14 cellular contexts compared by ENCODE assay signal in genomic region chr4:120809518-120809917, GRCh38.
DNase-seq lines count a peak whose midpoint lies in the region; ATAC-seq, FAIRE-seq and TF ChIP-seq lines count a peak whose summit lies in the region.
"Had no signal": no experiment of that assay in that cellular context is flagged by ENCODE, and none has a peak within 500 bp of the region (broad histone marks: within the 10 kb centered on the region; RNA-seq: fewer than 3 reads in every experiment).

No MANE protein-coding gene starts in this region.

- RAD21 ChIA-PET in GM12878 (lab: Charles Lee; ENCODE audit: unreplicated experiment) = interaction anchor here (0.6 kb wide), 1 partner anchor 44 kb away, joined by 3 read pairs; no protein-coding TSS in a partner anchor

- H2AFZ ChIP-seq in Loucy (ENCODE audit: low read length) = no peak overlapping the region
- H2AFZ ChIP-seq in GM12878 (ENCODE audit: control insufficient read depth, low read depth, low read length) = no peak overlapping the region
- no peak overlapping the region for H2AFZ ChIP-seq in HepG2 (ENCODE audit: low read length)

- H3K4me1 ChIP-seq in Loucy (ENCODE audit: insufficient read depth, low read length, poor library complexity, severe bottlenecking) = no peaks in the 10 kb centered on the region
- no peaks in the 10 kb centered on the region for H3K4me1 ChIP-seq in GM12878 (ENCODE audit: control insufficient read depth, insufficient read depth, low read length)
- H3K4me1 ChIP-seq in HepG2 (ENCODE audit: insufficient read depth, low read length) = no peaks in the 10 kb centered on the region
- no peaks in the 10 kb centered on the region for H3K4me1 ChIP-seq in naive thymus-derived CD4-positive, alpha-beta T cell (ENCODE audit: control insufficient read depth in 2 of 2, insufficient read depth in 2 of 2, low read length in 2 of 2)
- H3K4me1 ChIP-seq: gastrocnemius medialis, suprapubic skin had no signal

- CTCF ChIA-PET in GM12878 (lab: Yijun Ruan, JAX) = interaction anchor here (0.9 kb wide), 1 partner anchor 9 kb away, joined by 3 read pairs; no protein-coding TSS in a partner anchor
- CTCF ChIA-PET in HepG2 (lab: Yijun Ruan, JAX; ENCODE audit: low intra/inter-chr PET ratio, low total read pairs) = no interaction called here
- CTCF ChIA-PET in naive thymus-derived CD4-positive, alpha-beta T cell (lab: Charles Lee) = interaction anchor here (0.5 kb wide), 1 partner anchor 246 kb away, joined by 3 read pairs; no protein-coding TSS in a partner anchor

- H3K27me3 ChIP-seq in Loucy (ENCODE audit: insufficient read depth, low read length, poor library complexity, severe bottlenecking) = no peaks in the 10 kb centered on the region
- H3K27me3 ChIP-seq in GM12878 (replicated peaks in 1 of 2; ENCODE audit: control insufficient read depth in 2 of 2, insufficient read depth in 2 of 2, low read length in 1 of 2) = no peaks in the 10 kb centered on the region; a peak in 1 of 4 replicates
- no peaks in the 10 kb centered on the region for H3K27me3 ChIP-seq in HepG2 (ENCODE audit: control insufficient read depth in 1 of 2, insufficient read depth in 2 of 2, low read length in 2 of 2)
- H3K27me3 ChIP-seq in naive thymus-derived CD4-positive, alpha-beta T cell (ENCODE audit: control insufficient read depth in 2 of 2, insufficient read depth in 2 of 2, low read length in 2 of 2) = no peaks in the 10 kb centered on the region
- H3K27me3 ChIP-seq: gastrocnemius medialis, suprapubic skin had no signal

- H3K4me1 Mint-ChIP-seq in osteocyte (ENCODE audit: unreplicated experiment) = no peaks in the 10 kb centered on the region
- H3K4me1 Mint-ChIP-seq in naive thymus-derived CD4-positive, alpha-beta T cell = no peaks in the 10 kb centered on the region
- H3K4me1 Mint-ChIP-seq: naive thymus-derived CD8-positive, alpha-beta T cell had no signal

- H3K36me3 ChIP-seq in Loucy (ENCODE audit: insufficient read depth, low read length) (no peaks in the 10 kb centered on the region), GM12878 (ENCODE audit: control insufficient read depth in 2 of 2, insufficient read depth in 2 of 2, low read length in 1 of 2) (no peaks in the 10 kb centered on the region), HepG2 (replicated peaks in 1 of 2; ENCODE audit: control insufficient read depth in 1 of 2, insufficient read depth in 2 of 2, low read length in 2 of 2) (no peaks in the 10 kb centered on the region)
- H3K36me3 ChIP-seq in naive thymus-derived CD4-positive, alpha-beta T cell (ENCODE audit: control insufficient read depth in 2 of 3, insufficient read depth in 3 of 3, low read length in 3 of 3) = no peaks in the 10 kb centered on the region

- TF ChIP-seq RAD21 in GM12878 (IDR thresholded peaks at IDR 0.05; ENCODE audit: insufficient read depth, low read depth, low read length) = no peak
- TF ChIP-seq RAD21 in HepG2 (CRISPR knock-in tag; IDR thresholded peaks at IDR 0.05) = no peak

- SMC1A ChIA-PET in GM12878 (lab: Charles Lee; ENCODE audit: uncharacterized antibody, unreplicated experiment) = interaction anchor here (1.8 kb wide), 1 partner anchor 89 kb away, joined by 5 read pairs; no protein-coding TSS in a partner anchor

- DNase-seq in GM12864 (ENCODE audit: low read depth) = no peak
- DNase-seq in GM12878 (ENCODE audit: low read depth, low spot score) = no peak
- no peak for DNase-seq in osteocyte (ENCODE audit: extremely low spot score, unreplicated experiment)
- no peak for DNase-seq in HepG2 (ENCODE audit: low spot score)
- DNase-seq in stimulated activated CD4-positive, alpha-beta T cell treated with anti-CD3 and anti-CD28 coated beads, Interleukin-2, amount 100 ng/mL, for 48 hours = no peak
- no peak for DNase-seq in naive thymus-derived CD4-positive, alpha-beta T cell
- DNase-seq: activated CD8-positive, alpha-beta memory T cell treated with anti-CD3 and anti-CD28 coated beads, Interleukin-2, amount 50 U/mL, for 4 hours; gastrocnemius medialis; left colon; naive thymus-derived CD8-positive, alpha-beta T cell; NCI-H226 had no signal

- no TSS peak for BruUV-seq in GM12878 (replicated peaks; lab: Mats Ljungman, UMichigan)
- no TSS peak for BruUV-seq in HepG2 (replicated peaks; lab: Mats Ljungman, UMichigan)

- no peak overlapping the region for H3K27ac Mint-ChIP-seq in osteocyte (ENCODE audit: unreplicated experiment)
- no peak overlapping the region for H3K27ac Mint-ChIP-seq in naive thymus-derived CD4-positive, alpha-beta T cell
- H3K27ac Mint-ChIP-seq: naive thymus-derived CD8-positive, alpha-beta T cell had no signal

- H3K36me3 Mint-ChIP-seq in osteocyte (ENCODE audit: unreplicated experiment) = peaks cover 28% of the 10 kb centered on the region
- peaks cover 0 to 10% (median 3%) of the 10 kb centered on the region in 5 donors for H3K36me3 Mint-ChIP-seq in naive thymus-derived CD4-positive, alpha-beta T cell

- TF ChIP-seq CTCF in GM12864 (IDR thresholded peaks at IDR 0.05; ENCODE audit: low read depth, low read length, missing control alignments) (peak; percentile 46), Loucy (conservative IDR thresholded peaks at IDR 0.05; ENCODE audit: low read length) (peak; percentile 23; the same call in 1 of the 2 replicates), GM12878 (IDR thresholded peaks at IDR 0.05 in 2 of 3, conservative IDR thresholded peaks at IDR 0.05 in 1 of 3; ENCODE audit: control insufficient read depth in 2 of 3, extremely low read depth in 1 of 3, insufficient read depth in 1 of 3, low read depth in 3 of 3, low read length in 3 of 3) (peak in 2 of 3 experiments; percentile 42 to 56; a peak in 5 of 6 replicates), osteocyte (IDR thresholded peaks at IDR 0.05) (peak; percentile 22), HepG2 (CRISPR knock-in tag; IDR thresholded peaks at IDR 0.05) (no peak)

- H3K4me3 ChIP-seq in GM12864 (ENCODE audit: low read depth, low read length) = no peak overlapping the region
- no peak overlapping the region for H3K4me3 ChIP-seq in Loucy (ENCODE audit: low read length, poor library complexity, severe bottlenecking)
- no peak overlapping the region for H3K4me3 ChIP-seq in GM12878
- no peak overlapping the region for H3K4me3 ChIP-seq in HepG2 (replicated peaks in 1 of 3; ENCODE audit: insufficient read depth in 1 of 3, low read depth in 2 of 3, low read length in 3 of 3)
- no peak overlapping the region for H3K4me3 ChIP-seq in naive thymus-derived CD4-positive, alpha-beta T cell (ENCODE audit: low read length)
- H3K4me3 ChIP-seq: gastrocnemius medialis, suprapubic skin had no signal

- H3K27me3 Mint-ChIP-seq in osteocyte (ENCODE audit: unreplicated experiment) = no peaks in the 10 kb centered on the region
- peaks cover 0 to 2% (median 0%) of the 10 kb centered on the region in 5 donors for H3K27me3 Mint-ChIP-seq in naive thymus-derived CD4-positive, alpha-beta T cell

- H3K9me3 ChIP-seq in Loucy (ENCODE audit: insufficient read depth, low read depth, low read length) (no peaks in the 10 kb centered on the region), GM12878 (replicated peaks; ENCODE audit: control insufficient read depth, insufficient read depth, low read length) (peaks cover 2% of the 10 kb centered on the region; the same call in 1 of the 3 replicates), HepG2 (ENCODE audit: low read length) (peaks cover 9% of the 10 kb centered on the region; the same call in 1 of the 2 replicates)
- H3K9me3 ChIP-seq in naive thymus-derived CD4-positive, alpha-beta T cell (ENCODE audit: control insufficient read depth in 2 of 3, low read length in 3 of 3) = no peaks in the 10 kb centered on the region
- H3K9me3 ChIP-seq: gastrocnemius medialis had no signal

- H3K79me2 ChIP-seq in Loucy (ENCODE audit: insufficient read depth, low read length) (no peaks in the 10 kb centered on the region), GM12878 (ENCODE audit: control insufficient read depth, insufficient read depth, low read length) (no peaks in the 10 kb centered on the region), HepG2 (ENCODE audit: insufficient read depth, low read length) (no peaks in the 10 kb centered on the region)

- H3K9ac ChIP-seq in Loucy (ENCODE audit: low read depth, low read length, poor library complexity, severe bottlenecking) = no peak overlapping the region
- H3K9ac ChIP-seq in GM12878 (ENCODE audit: control insufficient read depth, insufficient read depth, low read length) = no peak overlapping the region
- no peak overlapping the region for H3K9ac ChIP-seq in HepG2 (ENCODE audit: insufficient read depth, low read depth, low read length)

- ATAC-seq in GM12878 (no peak), HepG2 (no peak), GM21737 (IDR thresholded peaks at IDR 0.05; ENCODE audit: unreplicated experiment) (no peak)
- no peak for ATAC-seq in naive thymus-derived CD4-positive, alpha-beta T cell
- ATAC-seq: gastrocnemius medialis; left colon; naive thymus-derived CD8-positive, alpha-beta T cell had no signal

- no peak overlapping the region for H3K27ac ChIP-seq in GM12878 (ENCODE audit: control insufficient read depth, insufficient read depth)
- H3K27ac ChIP-seq in HepG2 (ENCODE audit: extremely low read length, insufficient read depth, low read length) = no peak overlapping the region
- no peak overlapping the region for H3K27ac ChIP-seq in naive thymus-derived CD4-positive, alpha-beta T cell (ENCODE audit: low read depth, low read length)
- H3K27ac ChIP-seq: gastrocnemius medialis, suprapubic skin had no signal

- intact Hi-C loops in GM12878 (cut with micrococcal nuclease; ENCODE audit: unreplicated experiment) (loop anchor here (5.0 kb wide), 1 partner anchor 652 kb away; no protein-coding TSS in a partner anchor), HepG2 (cut with micrococcal nuclease; ENCODE audit: unreplicated experiment) (no loop called here)
- intact Hi-C loops in naive thymus-derived CD4-positive, alpha-beta T cell (cut with micrococcal nuclease) = no loop called here

- in situ Hi-C loops in GM12878 (cut with MboI) = no loop called here
- in situ Hi-C loops in HepG2 (cut with HindIII; ENCODE audit: extremely low pct_ligation_motif_present, low pct_unique_long_range_greater_than_20kb) = no loop called here

- TF ChIP-seq EP300 in GM12878 (IDR thresholded peaks at IDR 0.05; ENCODE audit: borderline replicate concordance in 1 of 2, control insufficient read depth in 1 of 2, low read depth in 2 of 2, low read length in 2 of 2) (no peak), HepG2 (IDR thresholded peaks at IDR 0.05; ENCODE audit: low read depth in 2 of 2, low read length in 2 of 2) (no peak), HepG2 (CRISPR knock-in tag; IDR thresholded peaks at IDR 0.05; ENCODE audit: borderline replicate concordance) (no peak)

- FAIRE-seq in GM12878 (lab: Jason Lieb, UNC) (no peak), HepG2 (lab: Jason Lieb, UNC) (no peak)

- H3K9me3 Mint-ChIP-seq in osteocyte (ENCODE audit: unreplicated experiment) = peaks cover 15% of the 10 kb centered on the region
- H3K9me3 Mint-ChIP-seq in naive thymus-derived CD4-positive, alpha-beta T cell = peaks cover 2 to 31% (median 5%) of the 10 kb centered on the region in 11 donors

- no peaks in the 10 kb centered on the region for H3K9me2 ChIP-seq in Loucy (replicated peaks; ENCODE audit: low read depth, low read length)

- H3K4me2 ChIP-seq in Loucy (ENCODE audit: low read depth, low read length, poor library complexity, severe bottlenecking) (no peak overlapping the region), GM12878 (ENCODE audit: control insufficient read depth, insufficient read depth) (no peak overlapping the region), HepG2 (ENCODE audit: low read depth, low read length) (no peak overlapping the region)

- no peaks in the 10 kb centered on the region for H3F3A ChIP-seq in Loucy (ENCODE audit: low read depth)

- 5% methylated on average over 1 of the region's 1 CpG for WGBS in GM12878 (ENCODE audit: insufficient coverage, insufficient replicate concordance, low lambda C conversion rate, missing lambda C conversion rate)
- 5% methylated on average over 1 of the region's 1 CpG for WGBS in HepG2 (ENCODE audit: low lambda C conversion rate)

- no peak overlapping the region for H3K4me3 Mint-ChIP-seq in osteocyte (ENCODE audit: unreplicated experiment)
- H3K4me3 Mint-ChIP-seq in naive thymus-derived CD4-positive, alpha-beta T cell = no peak overlapping the region
- H3K4me3 Mint-ChIP-seq: naive thymus-derived CD8-positive, alpha-beta T cell had no signal

- H4K20me1 ChIP-seq in Loucy (ENCODE audit: insufficient read depth, low read length, poor library complexity, severe bottlenecking) (no peaks in the 10 kb centered on the region), GM12878 (ENCODE audit: control insufficient read depth, insufficient read depth) (no peaks in the 10 kb centered on the region), HepG2 (ENCODE audit: insufficient read depth, low read length) (no peaks in the 10 kb centered on the region)

- POLR2A ChIA-PET in GM12878 (lab: Charles Lee) (no interaction called here), HepG2 (lab: Yijun Ruan, JAX) (no interaction called here)
- POLR2A ChIA-PET in naive thymus-derived CD4-positive, alpha-beta T cell (lab: Charles Lee) = no interaction called here

- TF ChIP-seq POLR2A in GM12878 (IDR thresholded peaks at IDR 0.05; ENCODE audit: low read depth, low read length) (no peak), HepG2 (IDR thresholded peaks at IDR 0.05; ENCODE audit: insufficient read depth in 1 of 2, low read depth in 2 of 2, low read length in 2 of 2) (no peak)
